ENCODE assay signal across 8 cellular contexts in the genomic region with DNA sequence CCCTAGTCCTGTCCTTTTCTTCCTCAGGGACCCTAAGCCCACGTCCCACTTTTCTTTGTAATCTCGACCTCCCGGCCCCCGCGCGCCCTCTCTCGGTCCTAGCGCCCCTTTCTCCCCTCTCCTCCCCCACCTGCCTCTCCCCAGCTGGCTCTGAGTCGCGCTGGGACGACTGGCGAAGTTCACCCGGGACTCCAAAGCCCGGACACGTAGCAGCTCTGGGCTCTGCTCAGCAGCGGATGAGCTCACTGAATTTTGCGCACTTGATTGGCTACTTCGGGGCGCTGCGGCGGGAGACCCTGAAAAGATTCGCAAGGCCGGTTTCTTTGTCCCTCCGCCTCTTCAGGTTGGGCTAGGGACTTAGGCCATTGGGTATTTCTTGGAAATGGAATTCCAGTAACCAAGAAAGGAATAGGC. TPM values are rescaled to one million over a fixed set of nuclear protein-coding genes. Genes with fewer than 3 reads are reported as not detected.
DNase-seq lines count a peak whose midpoint lies in the region; ATAC-seq, FAIRE-seq and TF ChIP-seq lines count a peak whose summit lies in the region.

No MANE protein-coding gene starts in this region.

- TF ChIP-seq CTCF in H9 (conservative IDR thresholded peaks at IDR 0.05) (peak; percentile 19; the same call in 1 of the 3 replicates), endothelial cell of umbilical vein (IDR thresholded peaks at IDR 0.05; ENCODE audit: extremely low read depth in 1 of 2, insufficient read depth in 1 of 2, low read depth in 1 of 2, low read length in 2 of 2) (no peak), mucosa of descending colon (IDR thresholded peaks at IDR 0.05) (no peak), natural killer cell (IDR thresholded peaks at IDR 0.05) (no peak)

- no peak overlapping the region for H2BK20ac ChIP-seq in H9 (ENCODE audit: low read depth, low read length, poor library complexity, severe bottlenecking)

- H4K91ac ChIP-seq in H9 (ENCODE audit: insufficient read length, low read depth, low read length), result no peak overlapping the region

- no peak overlapping the region for H2BK15ac ChIP-seq in H9 (ENCODE audit: low read depth, low read length)

- peak overlapping the region; percentile 63 for H3K18ac ChIP-seq in H9 (ENCODE audit: insufficient read length, low read depth, low read length)

- H4K5ac ChIP-seq in H9 (ENCODE audit: insufficient read length, low read depth, low read length), result no peak overlapping the region

- CTCF ChIA-PET in endothelial cell of umbilical vein (lab: Charles Lee), result interaction anchor here (0.7 to 1.4 kb wide), 9 partner anchors 8 to 602 kb away, joined by 3 to 18 read pairs (median 5); no protein-coding TSS in a partner anchor

- no peak overlapping the region for H3K56ac ChIP-seq in H9 (ENCODE audit: insufficient read length, low read depth, low read length)

- no peak for FAIRE-seq in endothelial cell of umbilical vein (lab: Jason Lieb, UNC)

- no peak overlapping the region for H2BK12ac ChIP-seq in H9 (ENCODE audit: insufficient read length, low read depth, low read length)

- H3K23me2 ChIP-seq in H9 (ENCODE audit: insufficient read length, low read depth, low read length, poor library complexity, severe bottlenecking), result peaks cover 11% of the 10 kb centered on the region

- H2AK5ac ChIP-seq in H9 (ENCODE audit: insufficient read length, low read length), result no peak overlapping the region

- H3K4me3 ChIP-seq in endothelial cell of umbilical vein (replicated peaks in 1 of 3; ENCODE audit: insufficient read depth in 1 of 3, low read depth in 1 of 3, low read length in 3 of 3) (peak overlapping the region in 1 of 3 experiments; percentile 5), mucosa of descending colon (no peak overlapping the region)

- WGBS in H9 (ENCODE audit: extremely low coverage, insufficient read length, low lambda C conversion rate), result no CpG with 5 or more reads among the region's 24 CpGs

- TF ChIP-seq POLR2A in endothelial cell of umbilical vein (IDR thresholded peaks at IDR 0.05; ENCODE audit: low read depth, low read length), result no peak

- peak overlapping the region; percentile 51; the same call in 1 of the 2 replicates for H3K14ac ChIP-seq in H9 (ENCODE audit: insufficient read depth, low read length)

- BruUV-seq in endothelial cell of umbilical vein (replicated peaks; lab: Mats Ljungman, UMichigan), result no TSS peak

- H3K27me3 Mint-ChIP-seq in H9 (ENCODE audit: low read depth), result peaks cover 9% of the 10 kb centered on the region
- peaks cover 36 to 74% of the 10 kb centered on the region in 2 donors for H3K27me3 Mint-ChIP-seq in natural killer cell (ENCODE audit: low read depth in 2 of 2)

- H4K8ac ChIP-seq in H9 (replicated peaks; ENCODE audit: insufficient read length, low read depth, low read length), result no peak overlapping the region

- peaks cover 0 to 4% (median 0%) of the 10 kb centered on the region in 3 experiments; a peak in 3 of 7 replicates for H3K36me3 Mint-ChIP-seq in H9 (ENCODE audit: insufficient read depth in 1 of 3, low read depth in 3 of 3)
- no peaks in the 10 kb centered on the region for H3K36me3 Mint-ChIP-seq in natural killer cell

- intact Hi-C loops in endothelial cell of umbilical vein (cut with micrococcal nuclease) (loop anchor here (2.0 kb wide), 1 partner anchor 28 kb away; no protein-coding TSS in a partner anchor), mucosa of descending colon (cut with DNase I, micrococcal nuclease) (no loop called here), natural killer cell (cut with micrococcal nuclease) (no loop called here)

- H3K4me3 Mint-ChIP-seq in H9 (peak overlapping the region; percentile 86 to 87), natural killer cell (no peak overlapping the region)

- H2AFZ ChIP-seq in H9 (ENCODE audit: low read length), result peak overlapping the region; percentile 1
- H2AFZ ChIP-seq in endothelial cell of umbilical vein (ENCODE audit: low read depth, low read length), result no peak overlapping the region

- H3K4me1 Mint-ChIP-seq in H9 (peaks cover 39 to 53% of the 10 kb centered on the region in 2 experiments), natural killer cell (no peaks in the 10 kb centered on the region)

- H2BK5ac ChIP-seq in H9 (ENCODE audit: insufficient read length, low read length), result no peak overlapping the region

- no peak overlapping the region for H2BK120ac ChIP-seq in H9 (ENCODE audit: low read depth, low read length, poor library complexity, severe bottlenecking)

- H3K9ac ChIP-seq in H9 (ENCODE audit: extremely low read depth, insufficient read length, low read length) (peak overlapping the region; percentile 57), endothelial cell of umbilical vein (replicated peaks; ENCODE audit: extremely low read depth, insufficient read depth, low read length) (no peak overlapping the region)

- no peak overlapping the region for H3K4ac ChIP-seq in H9 (ENCODE audit: low read depth, low read length)

- no peak overlapping the region for H3K23ac ChIP-seq in H9 (ENCODE audit: insufficient read length, low read depth, low read length)

- H3K9me1 ChIP-seq in endothelial cell of umbilical vein (replicated peaks; ENCODE audit: control insufficient read depth, extremely low read depth, insufficient read depth, low read length), result no peaks in the 10 kb centered on the region

- dilution Hi-C loops in endothelial cell of umbilical vein (cut with MboI; ENCODE audit: extremely low pct_ligation_motif_present, low sequenced_read_pairs), result no loop called here

- H3K27ac ChIP-seq in H9 (ENCODE audit: insufficient read length, low read depth, low read length) (peak overlapping the region; percentile 16), endothelial cell of umbilical vein (ENCODE audit: insufficient read depth, low read depth, low read length) (no peak overlapping the region)

- H3K27ac Mint-ChIP-seq in H9 (peak overlapping the region; percentile 92 to 98 (median 94)), natural killer cell (no peak overlapping the region)

- no peaks in the 10 kb centered on the region for H3K79me1 ChIP-seq in H9 (ENCODE audit: insufficient read depth, low read depth, low read length, poor library complexity, severe bottlenecking)

- no peaks in the 10 kb centered on the region for H4K20me1 ChIP-seq in H9 (ENCODE audit: control insufficient read depth, insufficient read depth, insufficient read length)
- H4K20me1 ChIP-seq in endothelial cell of umbilical vein (replicated peaks; ENCODE audit: control insufficient read depth, extremely low read depth, insufficient read depth, low read length), result no peaks in the 10 kb centered on the region

- H3K79me2 ChIP-seq in H9 (ENCODE audit: insufficient read depth, low read length), result no peaks in the 10 kb centered on the region
- H3K79me2 ChIP-seq in endothelial cell of umbilical vein (ENCODE audit: control insufficient read depth, insufficient read depth, low read length), result no peaks in the 10 kb centered on the region

- H3K36me3 ChIP-seq in endothelial cell of umbilical vein (ENCODE audit: control insufficient read depth in 2 of 2, extremely low read depth in 1 of 2, insufficient read depth in 2 of 2, low read length in 2 of 2), result no peaks in the 10 kb centered on the region
- H3K36me3 ChIP-seq in mucosa of descending colon (ENCODE audit: low read depth), result no peaks in the 10 kb centered on the region

- H3K27me3 ChIP-seq in H9 (ENCODE audit: insufficient read depth, low read length) (no peaks in the 10 kb centered on the region), endothelial cell of umbilical vein (ENCODE audit: control insufficient read depth in 2 of 2, insufficient read depth in 2 of 2, low read length in 2 of 2) (peaks cover 31 to 39% of the 10 kb centered on the region in 2 experiments)

- POLR2A ChIA-PET in endothelial cell of umbilical vein (lab: Charles Lee), result no interaction called here

- DNase-seq in H9 (peak; percentile 96), NCI-H2227 treated with DMSO at 0.1 percent for 48 hours (lab: John Stamatoyannopoulos, UW) (peak; percentile 62), endothelial cell of umbilical vein (ENCODE audit: low read depth, low spot score) (peak; percentile 80), mucosa of descending colon (peak; percentile 25 to 61 (median 45)), activated gamma-delta T cell (lab: John Stamatoyannopoulos, UW) (no peak), NCI-H2081 treated with DMSO at 0.1 percent for 48 hours (lab: John Stamatoyannopoulos, UW) (no peak), natural killer cell (no peak)

- peaks cover 2% of the 10 kb centered on the region; the same call in 1 of the 2 replicates for H3K4me1 ChIP-seq in H9 (ENCODE audit: insufficient read depth, low read length)
- no peaks in the 10 kb centered on the region for H3K4me1 ChIP-seq in endothelial cell of umbilical vein (ENCODE audit: control insufficient read depth, extremely low read depth, insufficient read depth, low read length)
- no peaks in the 10 kb centered on the region for H3K4me1 ChIP-seq in mucosa of descending colon (ENCODE audit: low read depth)

- no peaks in the 10 kb centered on the region for H3K9me3 Mint-ChIP-seq in H9
- no peaks in the 10 kb centered on the region for H3K9me3 Mint-ChIP-seq in natural killer cell

- no peaks in the 10 kb centered on the region for H3K9me3 ChIP-seq in H9 (ENCODE audit: control insufficient read depth, low read depth, low read length)
- H3K9me3 ChIP-seq in endothelial cell of umbilical vein (replicated peaks; ENCODE audit: control insufficient read depth, insufficient read depth, low read length), result no peaks in the 10 kb centered on the region
- H3K9me3 ChIP-seq in mucosa of descending colon, result no peaks in the 10 kb centered on the region

- H3K4me2 ChIP-seq in H9 (ENCODE audit: insufficient read depth, insufficient read length, low read length) (peak overlapping the region; percentile 99), endothelial cell of umbilical vein (ENCODE audit: insufficient read depth, low read length) (no peak overlapping the region)

- no peak overlapping the region for H3T11ph ChIP-seq in H9 (ENCODE audit: low read length)

- peak; percentile 93 for ATAC-seq in GM18499 (IDR thresholded peaks at IDR 0.05; ENCODE audit: insufficient read depth, unreplicated experiment)
- peak; percentile 64 for ATAC-seq in mucosa of descending colon
- no peak for ATAC-seq in natural killer cell

RNA-seq across cellular contexts. Expression of a gene that starts 16.3 kb away (rescaled TPM):
- total RNA-seq in H9 (2021) (0.26 and 0.39 TPM in 2 replicates), endothelial cell of umbilical vein (0.15 and 0.85 TPM in 2 replicates), mucosa of descending colon (10 to 100 TPM; 19.5 to 30.4 (median 27.6) TPM), natural killer cell (not detected)
- 1.3 and 1.4 TPM in 2 replicates for polyA plus RNA-seq in endothelial cell of umbilical vein
- polyA plus RNA-seq in endothelial cell of umbilical vein (2011; cell fraction: cytosol; rRNA removed), result 0.93 and 1.0 TPM in 2 replicates
- polyA plus RNA-seq in endothelial cell of umbilical vein (2011; cell fraction: nucleus; rRNA removed), result 4.1 and 5.0 TPM in 2 replicates
- 0.52 and 0.82 TPM in 2 replicates for polyA plus RNA-seq in endothelial cell of umbilical vein (2012)
- 0.51 and 1.4 TPM in 2 replicates for polyA minus RNA-seq in endothelial cell of umbilical vein
- not detected for polyA minus RNA-seq in endothelial cell of umbilical vein (2011; cell fraction: cytosol; rRNA and poly(A)+ RNA removed)
- polyA minus RNA-seq in endothelial cell of umbilical vein (2011; cell fraction: nucleus; rRNA and poly(A)+ RNA removed), result 0.43 and 1.8 TPM in 2 replicates

RNA-seq across cellular contexts. Expression of a gene that starts 17.0 kb away (rescaled TPM):
- total RNA-seq in H9 (2021) (5.6 and 5.7 TPM in 2 replicates), endothelial cell of umbilical vein (2.7 and 4.1 TPM in 2 replicates), mucosa of descending colon (10 to 100 TPM in 2 of 3 donors, 1 to 10 TPM in 1; 2.7 to 23.3 (median 10.3) TPM), natural killer cell (not detected)
- polyA plus RNA-seq in endothelial cell of umbilical vein, result 6.0 and 6.9 TPM in 2 replicates
- 8.2 and 11.1 TPM in 2 replicates for polyA plus RNA-seq in endothelial cell of umbilical vein (2011; cell fraction: cytosol; rRNA removed)
- polyA plus RNA-seq in endothelial cell of umbilical vein (2011; cell fraction: nucleus; rRNA removed), result 6.8 and 9.4 TPM in 2 replicates
- polyA plus RNA-seq in endothelial cell of umbilical vein (2012), result 5.6 and 7.1 TPM in 2 replicates
- polyA minus RNA-seq in endothelial cell of umbilical vein, result 3.1 and 6.6 TPM in 2 replicates
- not detected for polyA minus RNA-seq in endothelial cell of umbilical vein (2011; cell fraction: cytosol; rRNA and poly(A)+ RNA removed)
- 1.2 and 2.5 TPM in 2 replicates for polyA minus RNA-seq in endothelial cell of umbilical vein (2011; cell fraction: nucleus; rRNA and poly(A)+ RNA removed)

Comparison
In these comparisons a context has a peak if more than half of its experiments do, and no peak if none do; other contexts are left out.
1. ATAC-seq: peak in GM18499 (single experiment) and mucosa of descending colon (single experiment); none in natural killer cell (0 of 3).
2. DNase-seq: peak in H9 (single experiment), NCI-H2227 treated with DMSO at 0.1 percent for 48 hours (single experiment), endothelial cell of umbilical vein (single experiment) and mucosa of descending colon (3 of 3); none in activated gamma-delta T cell (single experiment), NCI-H2081 treated with DMSO at 0.1 percent for 48 hours (single experiment) and natural killer cell (single experiment).
3. H3K27ac Mint-ChIP-seq: peak in H9 (3 of 3); none in natural killer cell (0 of 2).
4. RNA of a gene that starts 16.3 kb away (total RNA-seq): 19.5 to 30.4 TPM in mucosa of descending colon; 0.26 to 0.39 TPM in H9, 0.15 to 0.85 TPM in endothelial cell of umbilical vein and not detected in natural killer cell; every median in the first group is over 10 times any median in the second.